Comparison of ENCODE assay signal across 8 cellular contexts in the genomic region with DNA sequence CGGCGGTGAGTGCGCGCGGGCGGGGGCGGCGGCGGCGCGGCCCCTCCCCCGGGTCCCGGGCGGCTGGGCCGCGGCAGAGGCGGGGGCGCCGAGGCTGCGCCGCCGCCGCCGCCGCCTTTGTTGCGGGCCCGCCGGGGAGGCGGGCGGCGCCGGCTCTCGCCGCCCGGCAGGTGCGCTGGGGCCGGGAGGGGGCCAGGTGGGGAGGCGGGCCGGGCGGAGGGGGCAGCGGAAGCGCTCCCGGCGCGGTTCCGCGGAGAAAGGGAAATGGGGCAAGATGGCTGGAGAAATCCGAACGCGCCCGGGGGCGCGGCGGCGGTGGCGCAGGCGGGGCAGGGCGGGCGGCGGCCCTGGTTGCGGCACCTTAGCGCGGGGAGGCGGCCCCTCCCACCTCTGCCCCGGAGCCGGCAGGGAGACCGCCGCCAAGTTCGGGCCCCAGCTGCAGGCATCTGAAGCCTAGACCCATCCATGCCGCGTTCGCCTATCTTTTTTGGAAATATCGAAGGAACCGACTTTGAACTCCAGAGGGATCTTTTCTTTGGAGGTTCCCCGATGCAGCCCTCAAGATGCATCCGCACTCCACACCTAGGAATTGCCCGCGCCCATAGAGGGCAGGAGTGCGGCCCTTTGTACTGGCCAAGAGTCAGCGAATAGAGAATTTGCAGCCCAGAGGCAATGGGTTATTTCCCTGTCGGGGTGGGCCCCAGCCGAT. TPM values are rescaled to one million over a fixed set of nuclear protein-coding genes. Genes with fewer than 3 reads are reported as not detected.
DNase-seq lines count a peak whose midpoint lies in the region; ATAC-seq, FAIRE-seq and TF ChIP-seq lines count a peak whose summit lies in the region.

No MANE protein-coding gene starts in this region.

- intact Hi-C loops in cardiac septum (cut with DNase I), result loop anchor here (1.0 kb wide), 1 partner anchor 37 kb away; a partner anchor contains a TSS
- intact Hi-C loops in posterior cingulate gyrus (cut with DNase I), result loop anchor here (1.0 to 10.0 kb wide), 4 partner anchors 37 to 381 kb away; a partner anchor contains a TSS

- DNase-seq in D721Med (ENCODE audit: insufficient read length, low spot score) (no peak), HT1080 (ENCODE audit: low read depth) (peak; percentile 27), SHP77 (lab: John Stamatoyannopoulos, UW) (peak; percentile 49 to 66), cardiac septum (ENCODE audit: low spot score) (peak; percentile 82), posterior cingulate gyrus (peak in 7 of 10 donors; percentile 38 to 85 (median 56))
- peak; percentile 71 for DNase-seq in activated naive CD4-positive, alpha-beta T cell treated with anti-CD3 and anti-CD28 coated beads, Interleukin-2, amount 50 U/mL, for 16 hours

- peak overlapping the region; percentile 92 for H3K4me3 ChIP-seq in urinary bladder (ENCODE audit: low read depth, low read length)

- FAIRE-seq in D721Med (lab: Jason Lieb, UNC), result no peak

- H3K4me1 ChIP-seq in urinary bladder (ENCODE audit: insufficient read depth), result peaks cover 2% of the 10 kb centered on the region

- H3K27ac ChIP-seq in urinary bladder (ENCODE audit: low read depth), result peak overlapping the region; percentile 26

- peak; percentile 22 for TF ChIP-seq CTCF in D721Med (IDR thresholded peaks at IDR 0.05; ENCODE audit: insufficient read depth, missing control alignments)

- ATAC-seq in GM21367 (IDR thresholded peaks at IDR 0.05; ENCODE audit: unreplicated experiment), result peak; percentile 30

- 1% methylated on average over 82 of the region's 82 CpGs for WGBS in urinary bladder

- H3K36me3 ChIP-seq in urinary bladder (ENCODE audit: insufficient read depth), result peaks cover 6% of the 10 kb centered on the region

RNA-seq across cellular contexts. Expression of a gene that starts 0.5 kb away (rescaled TPM):
- total RNA-seq in HT1080 (2014; rRNA removed; shearing (Covaris generic)), result 27.8 and 31.3 TPM in 2 replicates
- polyA plus RNA-seq in HT1080 (2015; cell fraction: cytosol; rRNA removed), result 21.5 and 26.3 TPM in 2 replicates
- polyA plus RNA-seq in HT1080 (2015; cell fraction: nucleus; rRNA removed), result 26.8 and 28.9 TPM in 2 replicates
- total RNA-seq in cardiac septum (18.5 TPM), urinary bladder (32.7 TPM)
- polyA plus RNA-seq in urinary bladder, result 15.4 TPM

RNA-seq across cellular contexts. Expression of a gene that starts 36.3 kb away (rescaled TPM):
- total RNA-seq in HT1080 (2014; rRNA removed; shearing (Covaris generic)), result 9.3 and 13.6 TPM in 2 replicates
- 10.2 and 11.0 TPM in 2 replicates for polyA plus RNA-seq in HT1080 (2015; cell fraction: cytosol; rRNA removed)
- 13.2 and 15.3 TPM in 2 replicates for polyA plus RNA-seq in HT1080 (2015; cell fraction: nucleus; rRNA removed)
- total RNA-seq in cardiac septum (11.0 TPM), urinary bladder (21.6 TPM)
- polyA plus RNA-seq in urinary bladder, result 10.0 TPM
